ENCODE assay signal across 28 cellular contexts in genomic region chr4:105102026-105102425, GRCh38.
"Had no signal": no experiment of that assay in that cellular context is flagged by ENCODE, and none has a peak within 500 bp of the region (broad histone marks: within the 10 kb centered on the region; RNA-seq: fewer than 3 reads in every experiment).

No MANE protein-coding gene starts in this region.

- H3K27ac Mint-ChIP-seq: dendritic cell treated with granulocyte-macrophage colony-stimulating factor and Interleukin-4, amounts not matched to agents 40 ng/mL and 50 ng/mL, for 4 days; endodermal cell; naive thymus-derived CD8-positive, alpha-beta T cell; nephron progenitor cell; stimulated activated naive CD8-positive, alpha-beta T cell treated with anti-CD3 and anti-CD28 coated beads, Interleukin-15, amount 100 ng/mL, for 72 hours had no signal

- H3K4me1 ChIP-seq: colonic mucosa, lower lobe of right lung, psoas muscle, suprapubic skin, transverse colon, upper lobe of right lung, uterus had no signal

- H3K9me3 ChIP-seq: colonic mucosa, esophagus muscularis mucosa, gastrocnemius medialis, psoas muscle, suprapubic skin, uterus had no signal

- H3K27me3 ChIP-seq: colonic mucosa, esophagus muscularis mucosa, gastrocnemius medialis, suprapubic skin, transverse colon, upper lobe of right lung, uterus had no signal

- H3K4me1 Mint-ChIP-seq: endodermal cell; naive thymus-derived CD8-positive, alpha-beta T cell; nephron progenitor cell; stimulated activated naive CD8-positive, alpha-beta T cell treated with anti-CD3 and anti-CD28 coated beads, Interleukin-15, amount 100 ng/mL, for 72 hours had no signal

- ATAC-seq: gastrocnemius medialis; left ventricle myocardium superior; lower lobe of right lung; naive thymus-derived CD8-positive, alpha-beta T cell; psoas muscle; right cardiac atrium; stimulated activated naive CD8-positive, alpha-beta T cell treated with anti-CD3 and anti-CD28 coated beads, Interleukin-15, amount 100 ng/mL, for 72 hours; upper lobe of right lung had no signal

- H3K27me3 Mint-ChIP-seq: dendritic cell treated with granulocyte-macrophage colony-stimulating factor and Interleukin-4, amounts not matched to agents 40 ng/mL and 50 ng/mL, for 4 days; naive thymus-derived CD8-positive, alpha-beta T cell had no signal

- H3K4me3 ChIP-seq: colonic mucosa, esophagus muscularis mucosa, gastrocnemius medialis, lower lobe of right lung, psoas muscle, smooth muscle cell, suprapubic skin, transverse colon, upper lobe of right lung, uterus had no signal

- H3K36me3 ChIP-seq: colonic mucosa, esophagus muscularis mucosa, gastrocnemius medialis, lower lobe of right lung, suprapubic skin, transverse colon, upper lobe of right lung, uterus had no signal

- H3K27ac ChIP-seq: colonic mucosa, epithelial cell of prostate, esophagus muscularis mucosa, gastrocnemius medialis, lower lobe of right lung, psoas muscle, suprapubic skin, transverse colon, upper lobe of right lung, uterus had no signal

- H3K4me3 Mint-ChIP-seq: dendritic cell treated with granulocyte-macrophage colony-stimulating factor and Interleukin-4, amounts not matched to agents 40 ng/mL and 50 ng/mL, for 4 days; endodermal cell; naive thymus-derived CD8-positive, alpha-beta T cell; nephron progenitor cell; stimulated activated naive CD8-positive, alpha-beta T cell treated with anti-CD3 and anti-CD28 coated beads, Interleukin-15, amount 100 ng/mL, for 72 hours had no signal

- DNase-seq: colonic mucosa; effector CD8-positive, alpha-beta T cell; endodermal cell; gastrocnemius medialis; head of caudate nucleus; left ventricle myocardium superior; lower lobe of right lung; naive thymus-derived CD8-positive, alpha-beta T cell; nephron progenitor cell; nucleus accumbens; posterior cingulate gyrus; psoas muscle; right cardiac atrium; stimulated activated CD4-positive, alpha-beta T cell treated with anti-CD3 and anti-CD28 coated beads, Interleukin-12 subunit alpha, Interleukin-12 subunit beta, amount 100 ng/mL, for 4 hours; stimulated activated CD4-positive, alpha-beta T cell treated with anti-CD3 and anti-CD28 coated beads, Interleukin-1b, Interleukin-23, amount 100 ng/mL, for 48 hours; stimulated activated CD4-positive, alpha-beta T cell treated with anti-CD3 and anti-CD28 coated beads, Interleukin-4, amount 100 ng/mL, for 1 hour; stimulated activated CD8-positive, alpha-beta memory T cell treated with anti-CD3 and anti-CD28 coated beads, Interleukin-4, amount 100 ng/mL, for 48 hours; stimulated activated naive CD4-positive, alpha-beta T cell; stimulated activated naive CD8-positive, alpha-beta T cell treated with anti-CD3 and anti-CD28 coated beads, Interleukin-15, amount 100 ng/mL, for 72 hours; transverse colon; upper lobe of right lung; uterus had no signal

- FAIRE-seq: keratinocyte had no signal
